Comparison of ENCODE assay signal across 2 cellular contexts in the genomic region with DNA sequence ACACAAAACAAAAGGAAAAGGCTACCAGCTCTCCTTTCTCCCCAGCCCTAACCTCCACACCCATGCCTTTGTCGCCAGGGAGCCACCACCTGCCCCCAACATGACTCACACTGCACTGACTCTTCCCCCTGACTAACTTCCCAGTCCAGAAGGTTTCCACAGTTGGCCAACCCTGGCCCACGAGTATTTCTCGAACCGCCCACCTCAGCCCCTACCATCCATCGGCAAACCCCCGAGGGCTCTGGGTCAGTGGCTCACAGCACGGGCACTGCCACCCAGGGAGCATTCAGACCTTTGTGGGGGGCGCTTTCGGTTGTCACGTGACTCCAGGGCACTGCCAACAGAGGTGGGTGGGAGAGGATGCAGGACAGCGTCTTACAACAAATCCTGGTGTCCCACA.
TF ChIP-seq lines count a peak whose summit lies in the region.

No MANE protein-coding gene starts in this region.

TF ChIP-seq in SK-N-SH, 30 proteins besides CTCF, POLR2A, EP300 and RAD21 (continued from another document):
- TF ChIP-seq, protein P1, sequence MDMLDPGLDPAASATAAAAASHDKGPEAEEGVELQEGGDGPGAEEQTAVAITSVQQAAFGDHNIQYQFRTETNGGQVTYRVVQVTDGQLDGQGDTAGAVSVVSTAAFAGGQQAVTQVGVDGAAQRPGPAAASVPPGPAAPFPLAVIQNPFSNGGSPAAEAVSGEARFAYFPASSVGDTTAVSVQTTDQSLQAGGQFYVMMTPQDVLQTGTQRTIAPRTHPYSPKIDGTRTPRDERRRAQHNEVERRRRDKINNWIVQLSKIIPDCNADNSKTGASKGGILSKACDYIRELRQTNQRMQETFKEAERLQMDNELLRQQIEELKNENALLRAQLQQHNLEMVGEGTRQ (IDR thresholded peaks at IDR 0.05; ENCODE audit: borderline replicate concordance, low read depth, low read length): no peak
- TF ChIP-seq GATA2 (CRISPR knock-in tag; IDR thresholded peaks at IDR 0.05) (no peak), TCF12 (IDR thresholded peaks at IDR 0.05) (no peak)
TF ChIP-seq in SK-N-SH: peak in this region for 0.

TF ChIP-seq in SK-N-SH treated with all-trans-retinoic acid at 6 μM for 48 hours, 23 proteins besides CTCF, POLR2A, EP300 and RAD21 (continued from another document):
- TF ChIP-seq, protein P2, sequence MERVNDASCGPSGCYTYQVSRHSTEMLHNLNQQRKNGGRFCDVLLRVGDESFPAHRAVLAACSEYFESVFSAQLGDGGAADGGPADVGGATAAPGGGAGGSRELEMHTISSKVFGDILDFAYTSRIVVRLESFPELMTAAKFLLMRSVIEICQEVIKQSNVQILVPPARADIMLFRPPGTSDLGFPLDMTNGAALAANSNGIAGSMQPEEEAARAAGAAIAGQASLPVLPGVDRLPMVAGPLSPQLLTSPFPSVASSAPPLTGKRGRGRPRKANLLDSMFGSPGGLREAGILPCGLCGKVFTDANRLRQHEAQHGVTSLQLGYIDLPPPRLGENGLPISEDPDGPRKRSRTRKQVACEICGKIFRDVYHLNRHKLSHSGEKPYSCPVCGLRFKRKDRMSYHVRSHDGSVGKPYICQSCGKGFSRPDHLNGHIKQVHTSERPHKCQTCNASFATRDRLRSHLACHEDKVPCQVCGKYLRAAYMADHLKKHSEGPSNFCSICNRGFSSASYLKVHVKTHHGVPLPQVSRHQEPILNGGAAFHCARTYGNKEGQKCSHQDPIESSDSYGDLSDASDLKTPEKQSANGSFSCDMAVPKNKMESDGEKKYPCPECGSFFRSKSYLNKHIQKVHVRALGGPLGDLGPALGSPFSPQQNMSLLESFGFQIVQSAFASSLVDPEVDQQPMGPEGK (CRISPR knock-in tag; IDR thresholded peaks at IDR 0.05; ENCODE audit: borderline replicate concordance): no peak
- TF ChIP-seq ISL1 (CRISPR knock-in tag; IDR thresholded peaks at IDR 0.05): no peak
- TF ChIP-seq OSR1 (CRISPR knock-in tag; IDR thresholded peaks at IDR 0.05): no peak
